12 cellular contexts compared by ENCODE assay signal in genomic region chr15:76312540-76313174, GRCh38. TPM values are rescaled to one million over a fixed set of nuclear protein-coding genes. Genes with fewer than 3 reads are reported as not detected.
DNase-seq lines count a peak whose midpoint lies in the region; FAIRE-seq and TF ChIP-seq lines count a peak whose summit lies in the region.
"Had no signal": no experiment of that assay in that cellular context is flagged by ENCODE, and none has a peak within 500 bp of the region (broad histone marks: within the 10 kb centered on the region; RNA-seq: fewer than 3 reads in every experiment).

No MANE protein-coding gene starts in this region.

- peak overlapping the region; percentile 4 for H2AFZ ChIP-seq in astrocyte (ENCODE audit: low read depth, low read length)

- no peak overlapping the region for H3K4me3 ChIP-seq in astrocyte (ENCODE audit: insufficient read depth, low read depth, low read length)
- no peak overlapping the region for H3K4me3 ChIP-seq in mesodermal cell (ENCODE audit: extremely low read depth, insufficient read depth, low read length, poor library complexity, severe bottlenecking)
- H3K4me3 ChIP-seq: tibial nerve had no signal

- TF ChIP-seq CTCF in astrocyte (IDR thresholded peaks at IDR 0.05; ENCODE audit: insufficient read depth, low read depth, low read length) = no peak

- 78 to 85% methylated on average over 7 of the region's 7 CpGs for WGBS in mesodermal cell (ENCODE audit: insufficient coverage in 2 of 2), 2 experiments

- H3K27me3 Mint-ChIP-seq in IgD-negative memory B cell (no peaks in the 10 kb centered on the region), astrocyte (ENCODE audit: low read depth, unreplicated experiment) (peaks cover 4% of the 10 kb centered on the region)

- peaks cover 38% of the 10 kb centered on the region for H3K79me2 ChIP-seq in astrocyte (ENCODE audit: insufficient read depth, low read length)

- H3K9ac ChIP-seq in astrocyte (ENCODE audit: low read length) = no peak overlapping the region

- H3K36me3 Mint-ChIP-seq in IgD-negative memory B cell (no peaks in the 10 kb centered on the region), astrocyte (ENCODE audit: low read depth, unreplicated experiment) (no peaks in the 10 kb centered on the region)

- H3K4me3 Mint-ChIP-seq in IgD-negative memory B cell = peak overlapping the region; percentile 82 to 100 (median 92)
- H3K4me3 Mint-ChIP-seq in astrocyte (ENCODE audit: unreplicated experiment) = peak overlapping the region; percentile 2

- H3K36me3 ChIP-seq in astrocyte (ENCODE audit: insufficient read depth, low read length) = no peaks in the 10 kb centered on the region
- H3K36me3 ChIP-seq in mesodermal cell (ENCODE audit: control insufficient read depth, insufficient read depth, low read length) = no peaks in the 10 kb centered on the region
- H3K36me3 ChIP-seq: tibial nerve had no signal

- H3K27ac Mint-ChIP-seq in IgD-negative memory B cell (peak overlapping the region; percentile 84 to 98 (median 95)), astrocyte (ENCODE audit: unreplicated experiment) (peak overlapping the region; percentile 49)

- DNase-seq in COLO668 (lab: John Stamatoyannopoulos, UW; ENCODE audit: unreplicated experiment) (peak; percentile 16), astrocyte (ENCODE audit: low read depth) (no peak), NCI-H1694 (lab: John Stamatoyannopoulos, UW) (no peak), hypothalamus (lab: John Stamatoyannopoulos, UW) (no peak), T1000 (lab: John Stamatoyannopoulos, UW) (no peak), GM19240 (ENCODE audit: insufficient read length, low spot score) (no peak)
- DNase-seq: NCI-H2081 treated with DMSO at 0.1 percent for 48 hours, small intestine, T-helper 9 cell had no signal

- peak overlapping the region; percentile 24 for H3K4me2 ChIP-seq in astrocyte (ENCODE audit: low read length)

- peaks cover 10% of the 10 kb centered on the region for H3K4me1 ChIP-seq in astrocyte (ENCODE audit: insufficient read depth, low read length)
- peaks cover 20% of the 10 kb centered on the region for H3K4me1 ChIP-seq in mesodermal cell (ENCODE audit: control insufficient read depth, insufficient read depth, low read length, poor library complexity, severe bottlenecking)

- H3K27ac ChIP-seq in astrocyte (ENCODE audit: low read depth, low read length) (no peak overlapping the region), mesodermal cell (ENCODE audit: low read depth, low read length, severe bottlenecking) (peak overlapping the region; percentile 60)
- H3K27ac ChIP-seq: tibial nerve had no signal

- H4K20me1 ChIP-seq in astrocyte (ENCODE audit: insufficient read depth, low read length) = peaks cover 28% of the 10 kb centered on the region

- no peaks in the 10 kb centered on the region for H3K27me3 ChIP-seq in astrocyte (ENCODE audit: insufficient read depth, low read length)
- H3K27me3 ChIP-seq: tibial nerve had no signal

- FAIRE-seq in astrocyte (lab: Jason Lieb, UNC) = no peak
- FAIRE-seq: small intestine had no signal

- H3K4me1 Mint-ChIP-seq in IgD-negative memory B cell (peaks cover 20 to 33% (median 24%) of the 10 kb centered on the region in 3 donors), astrocyte (ENCODE audit: low read depth, unreplicated experiment) (peaks cover 11% of the 10 kb centered on the region)

- H3K9me3 ChIP-seq in astrocyte (ENCODE audit: insufficient read depth, low read depth, low read length) = no peaks in the 10 kb centered on the region
- H3K9me3 ChIP-seq in mesodermal cell (ENCODE audit: control insufficient read depth, low read length) = no peaks in the 10 kb centered on the region
- H3K9me3 ChIP-seq: tibial nerve had no signal

- H3K9me3 Mint-ChIP-seq in IgD-negative memory B cell = no peaks in the 10 kb centered on the region
- H3K9me3 Mint-ChIP-seq in astrocyte (ENCODE audit: unreplicated experiment) = no peaks in the 10 kb centered on the region

RNA-seq across cellular contexts. Expression of gene ETFA, which starts 1.4 kb away (rescaled TPM):
- polyA plus RNA-seq in IgD-negative memory B cell = 107 TPM
- 123 and 126 TPM in 2 replicates for total RNA-seq in astrocyte
- polyA plus RNA-seq in mesodermal cell (2013, experiment 1 of 2) = 124 TPM
- 120 TPM for polyA plus RNA-seq in mesodermal cell (2013, experiment 2 of 2)

RNA-seq across cellular contexts. Expression of gene ISL2, which starts 23.9 kb away (rescaled TPM):
- 0.89 TPM for polyA plus RNA-seq in IgD-negative memory B cell
- 1.3 and 2.1 TPM in 2 replicates for total RNA-seq in astrocyte
- 1.3 TPM for polyA plus RNA-seq in mesodermal cell (2013, experiment 1 of 2)
- 0.86 TPM for polyA plus RNA-seq in mesodermal cell (2013, experiment 2 of 2)
- total RNA-seq: tibial nerve had no signal
